ENCODE assay signal across 10 cellular contexts in the genomic region with DNA sequence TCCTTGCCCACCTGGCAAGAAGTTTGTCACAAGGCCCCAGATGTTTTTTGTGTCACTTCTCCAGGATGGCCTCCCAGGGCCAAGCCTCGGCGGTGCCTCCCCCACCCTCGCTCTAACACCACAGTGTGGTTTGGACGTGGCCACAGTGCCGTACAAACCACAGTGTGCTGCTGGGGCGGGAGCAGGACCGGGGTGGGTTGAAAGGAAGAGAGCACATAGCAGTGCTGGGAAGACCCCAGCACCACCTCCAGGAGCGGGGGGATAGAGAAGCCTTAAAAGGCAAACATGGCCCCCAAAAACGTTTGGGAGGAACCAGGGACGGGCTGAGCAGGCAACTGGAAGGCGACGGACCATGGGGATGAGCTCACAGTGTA. TPM values are rescaled to one million over a fixed set of nuclear protein-coding genes. Genes with fewer than 3 reads are reported as not detected.
DNase-seq lines count a peak whose midpoint lies in the region; ATAC-seq lines count a peak whose summit lies in the region.
"Had no signal": no experiment of that assay in that cellular context is flagged by ENCODE, and none has a peak within 500 bp of the region (broad histone marks: within the 10 kb centered on the region; RNA-seq: fewer than 3 reads in every experiment).

No MANE protein-coding gene starts in this region.

- H3K27ac ChIP-seq in CD4-positive, CD25-positive, alpha-beta regulatory T cell (ENCODE audit: insufficient read depth, low read length, poor library complexity, severe bottlenecking): no peak overlapping the region
- H3K27ac ChIP-seq in duodenal mucosa (ENCODE audit: low read depth, low read length): peak overlapping the region; percentile 62

- H3K9ac ChIP-seq in duodenal mucosa (ENCODE audit: low read depth in 1 of 2, low read length in 2 of 2): peak overlapping the region in 1 of 2 donors; percentile 57

- H3K27ac Mint-ChIP-seq in CD4-positive, CD25-positive, alpha-beta regulatory T cell: peak overlapping the region in 2 of 3 donors; percentile 60 to 75
- peak overlapping the region; percentile 44 to 69 for H3K27ac Mint-ChIP-seq in T-cell

- no peaks in the 10 kb centered on the region for H3K9me3 ChIP-seq in CD4-positive, CD25-positive, alpha-beta regulatory T cell (ENCODE audit: control insufficient read depth in 2 of 2, low read length in 2 of 2)
- H3K9me3 ChIP-seq in duodenal mucosa (ENCODE audit: control insufficient read depth in 1 of 2, low read length in 2 of 2): no peaks in the 10 kb centered on the region

- no peak for ATAC-seq in CD4-positive, CD25-positive, alpha-beta regulatory T cell (ENCODE audit: low read depth in 2 of 2)
- no peak for ATAC-seq in T-cell (replicated peaks in 1 of 4)
- no peak for ATAC-seq in HG02623 (IDR thresholded peaks at IDR 0.05; ENCODE audit: unreplicated experiment)

- H3K36me3 Mint-ChIP-seq in CD4-positive, CD25-positive, alpha-beta regulatory T cell: no peaks in the 10 kb centered on the region
- H3K36me3 Mint-ChIP-seq in T-cell: peaks cover 3% of the 10 kb centered on the region

- peaks cover 0 to 59% (median 30%) of the 10 kb centered on the region in 4 donors for H3K4me1 Mint-ChIP-seq in CD4-positive, CD25-positive, alpha-beta regulatory T cell
- peaks cover 60 to 74% (median 70%) of the 10 kb centered on the region in 3 donors for H3K4me1 Mint-ChIP-seq in T-cell

- no peak for DNase-seq in CD4-positive, CD25-positive, alpha-beta regulatory T cell
- DNase-seq in T-cell: no peak
- DNase-seq in posterior vena cava (ENCODE audit: low spot score): peak; percentile 78
- DNase-seq in NCI-H69 (lab: John Stamatoyannopoulos, UW): no peak
- DNase-seq in iPS-NIHi7 (ENCODE audit: extremely low spot score): no peak
- DNase-seq in hypothalamus (lab: John Stamatoyannopoulos, UW): no peak
- DNase-seq: NCI-H345 had no signal

- intact Hi-C loops in posterior vena cava (cut with DNase I): no loop called here

- peaks cover 50% of the 10 kb centered on the region for H3K4me1 ChIP-seq in CD4-positive, CD25-positive, alpha-beta regulatory T cell (ENCODE audit: control insufficient read depth, insufficient read depth, low read length, poor library complexity, severe bottlenecking)
- H3K4me1 ChIP-seq in duodenal mucosa (ENCODE audit: control insufficient read depth in 1 of 2, insufficient read depth in 2 of 2, low read length in 2 of 2): peaks cover 36 to 40% of the 10 kb centered on the region in 2 donors

- H3K9me3 Mint-ChIP-seq in CD4-positive, CD25-positive, alpha-beta regulatory T cell: peaks cover 0 to 1% (median 0%) of the 10 kb centered on the region in 7 donors
- no peaks in the 10 kb centered on the region for H3K9me3 Mint-ChIP-seq in T-cell

- H3K4me3 Mint-ChIP-seq in CD4-positive, CD25-positive, alpha-beta regulatory T cell: peak overlapping the region in 1 of 4 donors; percentile 99
- H3K4me3 Mint-ChIP-seq in T-cell: peak overlapping the region in 1 of 3 donors; percentile 54

- CTCF ChIA-PET in T-cell (lab: Charles Lee): no interaction called here

- H3K27me3 Mint-ChIP-seq in CD4-positive, CD25-positive, alpha-beta regulatory T cell: peaks cover 4% of the 10 kb centered on the region
- H3K27me3 Mint-ChIP-seq in T-cell: no peaks in the 10 kb centered on the region

- no peak overlapping the region for H3K4me3 ChIP-seq in CD4-positive, CD25-positive, alpha-beta regulatory T cell (ENCODE audit: low read depth, low read length)
- H3K4me3 ChIP-seq in duodenal mucosa (ENCODE audit: low read depth in 1 of 2, low read length in 2 of 2): peak overlapping the region in 1 of 2 donors; percentile 30

- no peaks in the 10 kb centered on the region for H3K27me3 ChIP-seq in CD4-positive, CD25-positive, alpha-beta regulatory T cell (ENCODE audit: control insufficient read depth, insufficient read depth, low read length)
- H3K27me3 ChIP-seq in duodenal mucosa (ENCODE audit: control insufficient read depth in 1 of 2, insufficient read depth in 2 of 2, low read length in 2 of 2): no peaks in the 10 kb centered on the region

- H3K36me3 ChIP-seq in CD4-positive, CD25-positive, alpha-beta regulatory T cell (ENCODE audit: control insufficient read depth, insufficient read depth, low read length): peaks cover 3% of the 10 kb centered on the region
- peaks cover 0 to 5% of the 10 kb centered on the region in 2 donors for H3K36me3 ChIP-seq in duodenal mucosa (ENCODE audit: control insufficient read depth in 1 of 2, insufficient read depth in 2 of 2, low read length in 2 of 2)

- POLR2A ChIA-PET in T-cell (lab: Charles Lee): no interaction called here

RNA-seq across cellular contexts. Expression of a gene that starts 5.0 kb away (rescaled TPM):
- 0.42 TPM for total RNA-seq in CD4-positive, CD25-positive, alpha-beta regulatory T cell
- polyA plus RNA-seq in CD4-positive, CD25-positive, alpha-beta regulatory T cell: not detected
- total RNA-seq in T-cell (under 1 TPM in 1 of 5 donors, not detected in 4; 0.53 TPM), posterior vena cava (10 to 100 TPM; 21.2 to 29.7 TPM)

RNA-seq across cellular contexts. Expression of a gene that starts 5.4 kb away (rescaled TPM):
- 128 TPM for total RNA-seq in CD4-positive, CD25-positive, alpha-beta regulatory T cell
- polyA plus RNA-seq in CD4-positive, CD25-positive, alpha-beta regulatory T cell: 100 to 1,000 TPM; 556 to 649 (median 611) TPM
- total RNA-seq in T-cell: 100 to 1,000 TPM in 4 of 5 donors, 10 to 100 TPM in 1; 98.3 to 160 (median 133) TPM
- 100 to 1,000 TPM; 153 to 154 TPM for total RNA-seq in posterior vena cava

RNA-seq across cellular contexts. Expression of a gene that starts 18.0 kb away (rescaled TPM):
- total RNA-seq in CD4-positive, CD25-positive, alpha-beta regulatory T cell: 3.8 TPM
- 1 to 10 TPM; 1.1 to 1.9 (median 1.5) TPM for polyA plus RNA-seq in CD4-positive, CD25-positive, alpha-beta regulatory T cell
- total RNA-seq in T-cell: 10 to 100 TPM in 3 of 5 donors, 1 to 10 TPM in 2; 3.8 to 17.6 (median 15.4) TPM
- total RNA-seq in posterior vena cava: 1 to 10 TPM; 1.5 to 1.6 TPM

RNA-seq across cellular contexts. Expression of a gene that starts 22.0 kb away (rescaled TPM):
- total RNA-seq in CD4-positive, CD25-positive, alpha-beta regulatory T cell: 2.7 TPM
- under 1 TPM; 0.18 to 0.88 (median 0.20) TPM for polyA plus RNA-seq in CD4-positive, CD25-positive, alpha-beta regulatory T cell
- total RNA-seq in T-cell (under 1 TPM in 3 of 5 donors, not detected in 2; 0.12 to 0.78 (median 0.13) TPM), posterior vena cava (under 1 TPM in 1 of 2 donors, not detected in 1; 0.14 TPM)
- total RNA-seq: pulmonary artery endothelial cell had no signal

RNA-seq across cellular contexts. Expression of a gene that starts 26.1 kb away (rescaled TPM):
- total RNA-seq in CD4-positive, CD25-positive, alpha-beta regulatory T cell: 0.39 TPM
- polyA plus RNA-seq in CD4-positive, CD25-positive, alpha-beta regulatory T cell: 1 to 10 TPM in 1 of 4 donors, under 1 TPM in 2, not detected in 1; 0.30 to 1.2 (median 0.67) TPM
- 1 to 10 TPM; 1.4 to 2.2 (median 1.8) TPM for total RNA-seq in T-cell
- total RNA-seq in posterior vena cava: 1 to 10 TPM in 1 of 2 donors, under 1 TPM in 1; 0.52 to 1.3 TPM

Comparison
In these comparisons a context has a peak if more than half of its experiments do, and no peak if none do; other contexts are left out.
1. RNA of a gene that starts 5.0 kb away (total RNA-seq): 21.2 to 29.7 TPM in posterior vena cava; 0.42 TPM in CD4-positive, CD25-positive, alpha-beta regulatory T cell (single experiment) and 0.53 TPM in T-cell; every median in the first group is over 10 times any median in the second.